Comparison of ENCODE assay signal across 9 cellular contexts in genomic region chr16:27318399-27319256, GRCh38. TPM values are rescaled to one million over a fixed set of nuclear protein-coding genes. Genes with fewer than 3 reads are reported as not detected.
A peak's percentile ranks its signal among the peaks of the same experiment; 100 is the strongest.
DNase-seq lines count a peak whose midpoint lies in the region; ATAC-seq, FAIRE-seq and TF ChIP-seq lines count a peak whose summit lies in the region.
"Had no signal": no experiment of that assay in that cellular context is flagged by ENCODE, and none has a peak within 500 bp of the region (broad histone marks: within the 10 kb centered on the region; RNA-seq: fewer than 3 reads in every experiment).

No MANE protein-coding gene starts in this region.

- no peak overlapping the region for H4K91ac ChIP-seq in H1 (replicated peaks; ENCODE audit: insufficient read length, low read length)

- no peak overlapping the region for H3K27ac ChIP-seq in H1 (ENCODE audit: low read depth, low read length)
- peak overlapping the region; percentile 48 for H3K27ac ChIP-seq in urinary bladder (ENCODE audit: low read depth)
- H3K27ac ChIP-seq: ovary had no signal

- H3K4me1 Mint-ChIP-seq in activated CD4-positive, alpha-beta T cell treated with anti-CD3 and anti-CD28 coated beads, Interleukin-2, amount 10 ng/mL, durations not matched to agents 24 days and 14 days: peaks cover 62% of the 10 kb centered on the region

- no peak overlapping the region for H2BK20ac ChIP-seq in H1 (ENCODE audit: low read length)

- H3K9ac ChIP-seq in H1 (replicated peaks in 1 of 4; ENCODE audit: extremely low read depth in 1 of 4, low read depth in 3 of 4, low read length in 3 of 4): no peak overlapping the region

- no peak for TF ChIP-seq EP300 in H1 (IDR thresholded peaks at IDR 0.05; ENCODE audit: borderline replicate concordance in 1 of 2, low read depth in 2 of 2, low read length in 2 of 2)

- no peak overlapping the region for H4K5ac ChIP-seq in H1 (ENCODE audit: insufficient read length, low read depth, low read length)

- H2AFZ ChIP-seq in H1 (ENCODE audit: low read length): no peak overlapping the region

- peaks cover 89% of the 10 kb centered on the region for H3K36me3 Mint-ChIP-seq in activated CD4-positive, alpha-beta T cell treated with anti-CD3 and anti-CD28 coated beads, Interleukin-2, amount 10 ng/mL, durations not matched to agents 24 days and 14 days (ENCODE audit: low read depth)

- peak overlapping the region; percentile 77; the same call in 1 of the 2 replicates for H2AK5ac ChIP-seq in H1 (ENCODE audit: low read depth, low read length)

- no peak for TF ChIP-seq RAD21 in H1 (IDR thresholded peaks at IDR 0.05 in 1 of 2, conservative IDR thresholded peaks at IDR 0.05 in 1 of 2; ENCODE audit: low read depth in 2 of 2, low read length in 2 of 2)

- no peak overlapping the region for H3K23ac ChIP-seq in H1 (ENCODE audit: insufficient read length)

- H3K4me2 ChIP-seq in H1 (ENCODE audit: insufficient read depth in 1 of 2, low read depth in 2 of 2, low read length in 2 of 2): peak overlapping the region in 1 of 2 experiments; percentile 20; a peak in 1 of 4 replicates

- TF ChIP-seq CTCF in H1 (IDR thresholded peaks at IDR 0.05; ENCODE audit: control extremely low read depth in 1 of 3, insufficient read depth in 1 of 3, low read depth in 1 of 3, low read length in 3 of 3): no peak

- H2BK5ac ChIP-seq in H1 (ENCODE audit: low read depth, low read length): peak overlapping the region; percentile 66

- no peak overlapping the region for H2BK12ac ChIP-seq in H1 (ENCODE audit: low read depth, low read length)

- H3K4me3 ChIP-seq in H1 (ENCODE audit: extremely low read depth in 1 of 4, insufficient read depth in 2 of 4, low read depth in 3 of 4, low read length in 4 of 4) (no peak overlapping the region), urinary bladder (ENCODE audit: low read depth, low read length) (no peak overlapping the region)
- H3K4me3 ChIP-seq: ovary had no signal

- ATAC-seq in HG02884 (IDR thresholded peaks at IDR 0.05; ENCODE audit: unreplicated experiment) (peak; percentile 46), GM19467 (IDR thresholded peaks at IDR 0.05; ENCODE audit: unreplicated experiment) (no peak)

- H3K27me3 Mint-ChIP-seq in activated CD4-positive, alpha-beta T cell treated with anti-CD3 and anti-CD28 coated beads, Interleukin-2, amount 10 ng/mL, durations not matched to agents 24 days and 14 days: no peaks in the 10 kb centered on the region

- 76% methylated on average over 18 of the region's 18 CpGs; no CpG with 5 or more reads in 1 of the 2 experiments for WGBS in H1 (ENCODE audit: extremely low coverage in 1 of 2, insufficient coverage in 1 of 2, insufficient read length in 1 of 2, insufficient replicate concordance in 2 of 2, low coverage in 1 of 2, low lambda C conversion rate in 2 of 2, missing lambda C conversion rate in 1 of 2), 2 experiments
- 41% methylated on average over 18 of the region's 18 CpGs for WGBS in urinary bladder

- peak; percentile 89 for DNase-seq in activated CD4-positive, alpha-beta T cell treated with anti-CD3 and anti-CD28 coated beads, Interleukin-2, amount 10 ng/mL, durations not matched to agents 24 days and 14 days
- DNase-seq in H1 (ENCODE audit: low read depth in 1 of 2, low spot score in 2 of 2) (no peak), non-pigmented ciliary epithelial cell (ENCODE audit: low read depth) (peak; percentile 60), superior temporal gyrus (ENCODE audit: extremely low spot score) (no peak), NCI-H2081 (lab: John Stamatoyannopoulos, UW) (no peak)

- peak overlapping the region; percentile 100 for H3K4me3 Mint-ChIP-seq in activated CD4-positive, alpha-beta T cell treated with anti-CD3 and anti-CD28 coated beads, Interleukin-2, amount 10 ng/mL, durations not matched to agents 24 days and 14 days

- H4K20me1 ChIP-seq in H1 (replicated peaks in 1 of 2; ENCODE audit: control insufficient read depth in 1 of 2, insufficient read depth in 2 of 2, low read length in 2 of 2): peaks cover 4 to 5% of the 10 kb centered on the region in 2 experiments

- no peak for TF ChIP-seq POLR2A in H1 (IDR thresholded peaks at IDR 0.05; ENCODE audit: control extremely low read depth in 1 of 2, low read depth in 2 of 2, low read length in 2 of 2)

- POLR2A ChIA-PET in H1 (lab: Charles Lee; ENCODE audit: partially characterized antibody): interaction anchor here (1.0 kb wide), 1 partner anchor 15 kb away, joined by 3 read pairs; no protein-coding TSS in a partner anchor

- H4K8ac ChIP-seq in H1 (ENCODE audit: extremely low read depth, insufficient read depth, low read length): no peak overlapping the region

- peaks cover 7% of the 10 kb centered on the region; the same call in 1 of the 2 replicates for H3K23me2 ChIP-seq in H1 (ENCODE audit: low read depth, low read length)

- no peak overlapping the region for H3K14ac ChIP-seq in H1 (ENCODE audit: insufficient read length)

- H3K4me1 ChIP-seq in H1 (replicated peaks in 1 of 4; ENCODE audit: control insufficient read depth in 3 of 4, insufficient read depth in 4 of 4, low read length in 3 of 4): peaks cover 8 to 16% (median 10%) of the 10 kb centered on the region in 4 experiments
- no peaks in the 10 kb centered on the region for H3K4me1 ChIP-seq in urinary bladder (ENCODE audit: insufficient read depth)

- FAIRE-seq in H1 (lab: Jason Lieb, UNC): no peak

- H3K9me3 ChIP-seq in H1 (ENCODE audit: insufficient read depth in 2 of 2, low read depth in 1 of 2, low read length in 1 of 2): no peaks in the 10 kb centered on the region
- H3K9me3 ChIP-seq: ovary had no signal

- no peak overlapping the region for H2BK120ac ChIP-seq in H1 (replicated peaks; ENCODE audit: low read depth, low read length)

- no peak overlapping the region for H2BK15ac ChIP-seq in H1 (ENCODE audit: low read length)

- peak overlapping the region; percentile 27 for H3K4ac ChIP-seq in H1 (replicated peaks; ENCODE audit: insufficient read length, low read depth, low read length)

- CTCF ChIA-PET in H1 (lab: Charles Lee; ENCODE audit: partially characterized antibody): interaction anchor here (1.1 to 3.9 kb wide), 5 partner anchors 12 to 84 kb away, joined by 3 to 22 read pairs (median 5); no protein-coding TSS in a partner anchor

- peaks cover 0 to 67% of the 10 kb centered on the region in 2 experiments; a peak in 3 of 4 replicates for H3K79me2 ChIP-seq in H1 (ENCODE audit: control insufficient read depth in 1 of 2, insufficient read depth in 2 of 2, low read length in 2 of 2)

- no peak overlapping the region for H3K18ac ChIP-seq in H1 (ENCODE audit: extremely low read depth, low read length)

- H3K27me3 ChIP-seq in H1 (replicated peaks in 1 of 4; ENCODE audit: control insufficient read depth in 3 of 4, extremely low read depth in 1 of 4, insufficient read depth in 3 of 4, low read length in 3 of 4): peaks cover 0 to 3% (median 2%) of the 10 kb centered on the region in 4 experiments; a peak in 2 of 7 replicates
- H3K27me3 ChIP-seq: ovary had no signal

- H3K56ac ChIP-seq in H1 (replicated peaks; ENCODE audit: insufficient read length, low read depth, low read length): no peak overlapping the region

- intact Hi-C loops in activated CD4-positive, alpha-beta T cell treated with anti-CD3 and anti-CD28 coated beads, Interleukin-2, amount 10 ng/mL, durations not matched to agents 24 days and 14 days (cut with micrococcal nuclease): loop anchor here (1.0 to 5.0 kb wide), 10 partner anchors 9 to 149 kb away; partner anchors contain the start of gene KDM8

- H3K79me1 ChIP-seq in H1 (ENCODE audit: low read depth, low read length): peaks cover 17% of the 10 kb centered on the region

- no peaks in the 10 kb centered on the region for H3K9me3 Mint-ChIP-seq in activated CD4-positive, alpha-beta T cell treated with anti-CD3 and anti-CD28 coated beads, Interleukin-2, amount 10 ng/mL, durations not matched to agents 24 days and 14 days

- H3K27ac Mint-ChIP-seq in activated CD4-positive, alpha-beta T cell treated with anti-CD3 and anti-CD28 coated beads, Interleukin-2, amount 10 ng/mL, durations not matched to agents 24 days and 14 days: peak overlapping the region; percentile 96

- H3K36me3 ChIP-seq in H1 (ENCODE audit: control insufficient read depth in 2 of 4, insufficient read depth in 4 of 4, low read length in 3 of 4): no peaks in the 10 kb centered on the region
- no peaks in the 10 kb centered on the region for H3K36me3 ChIP-seq in urinary bladder (ENCODE audit: insufficient read depth)
- H3K36me3 ChIP-seq: ovary had no signal

TF ChIP-seq in H1, 55 proteins besides CTCF, POLR2A, EP300 and RAD21 (continues in another document):
- TF ChIP-seq BRCA1 (IDR thresholded peaks at IDR 0.05; ENCODE audit: low read depth, low read length) (no peak), TAF7 (optimal IDR thresholded peaks at IDR 0.05; ENCODE audit: borderline replicate concordance, low read depth, low read length) (no peak), KDM1A (IDR thresholded peaks at IDR 0.05; ENCODE audit: borderline replicate concordance, low read length) (no peak), TEAD4 (IDR thresholded peaks at IDR 0.05; ENCODE audit: low read depth, low read length) (no peak)

RNA-seq across cellular contexts. Expression of gene IL4R, which starts 4.9 kb away (rescaled TPM):
- total RNA-seq in activated CD4-positive, alpha-beta T cell treated with anti-CD3 and anti-CD28 coated beads, Interleukin-2, amount 10 ng/mL, durations not matched to agents 24 days and 14 days: 345 and 375 TPM in 2 replicates
- total RNA-seq in H1 (2021; fragmentation: NEBNext Ultra II Directional; extraction: Animal tissue kit (Norgen Biotek cat#: 25700)): 29.4 and 32.7 TPM in 2 replicates
- polyA plus RNA-seq in H1 (2011; rRNA removed) (29.1 and 38.2 TPM in 2 replicates), urinary bladder (75.2 TPM)
- polyA plus RNA-seq in H1 (2011; cell fraction: cytosol; rRNA removed): 25.4 TPM
- polyA plus RNA-seq in H1 (2011; cell fraction: nucleus; rRNA removed): 31.2 TPM
- 22.5 to 25.9 TPM (median 24.5 TPM) in 4 replicates for polyA plus RNA-seq in H1 (2012, experiment 1 of 2)
- 21.4 TPM for polyA plus RNA-seq in H1 (2012, experiment 2 of 2)
- polyA plus RNA-seq in H1 (2013, experiment 1 of 2): 34.5 TPM
- polyA plus RNA-seq in H1 (2013, experiment 2 of 2): 34.4 TPM
- 26.9 and 37.0 TPM in 2 replicates for polyA minus RNA-seq in H1 (2011; rRNA and poly(A)+ RNA removed)
- polyA minus RNA-seq in H1 (2011; cell fraction: cytosol; rRNA and poly(A)+ RNA removed): 15.6 TPM
- 17.7 TPM for polyA minus RNA-seq in H1 (2011; cell fraction: nucleus; rRNA and poly(A)+ RNA removed)
- 26.2 TPM for total RNA-seq in urinary bladder

RNA-seq across cellular contexts. Expression of gene NSMCE1, which starts 50.1 kb away (rescaled TPM):
- total RNA-seq in activated CD4-positive, alpha-beta T cell treated with anti-CD3 and anti-CD28 coated beads, Interleukin-2, amount 10 ng/mL, durations not matched to agents 24 days and 14 days: 143 and 149 TPM in 2 replicates
- 16.6 and 18.4 TPM in 2 replicates for total RNA-seq in H1 (2021; fragmentation: NEBNext Ultra II Directional; extraction: Animal tissue kit (Norgen Biotek cat#: 25700))
- polyA plus RNA-seq in H1 (2011; rRNA removed) (8.1 and 8.7 TPM in 2 replicates), urinary bladder (76.3 TPM)
- 14.7 TPM for polyA plus RNA-seq in H1 (2011; cell fraction: cytosol; rRNA removed)
- polyA plus RNA-seq in H1 (2011; cell fraction: nucleus; rRNA removed): 7.4 TPM
- 20.7 to 29.4 TPM (median 24.4 TPM) in 4 replicates for polyA plus RNA-seq in H1 (2012, experiment 1 of 2)
- polyA plus RNA-seq in H1 (2012, experiment 2 of 2): 29.3 TPM
- 35.3 TPM for polyA plus RNA-seq in H1 (2013, experiment 1 of 2)
- 37.6 TPM for polyA plus RNA-seq in H1 (2013, experiment 2 of 2)
- polyA minus RNA-seq in H1 (2011; rRNA and poly(A)+ RNA removed): 6.5 and 28.8 TPM in 2 replicates
- 7.0 TPM for polyA minus RNA-seq in H1 (2011; cell fraction: cytosol; rRNA and poly(A)+ RNA removed)
- 3.3 TPM for polyA minus RNA-seq in H1 (2011; cell fraction: nucleus; rRNA and poly(A)+ RNA removed)
- 33.9 TPM for total RNA-seq in urinary bladder

Comparison
In these comparisons a context has a peak if more than half of its experiments do, and no peak if none do; other contexts are left out.
1. DNase-seq: peak in activated CD4-positive, alpha-beta T cell treated with anti-CD3 and anti-CD28 coated beads, Interleukin-2, amount 10 ng/mL, durations not matched to agents 24 days and 14 days (single experiment) and non-pigmented ciliary epithelial cell (single experiment); none in H1 (0 of 2), superior temporal gyrus (single experiment) and NCI-H2081 (0 of 2).
2. RNA of gene IL4R, which starts 4.9 kb away (total RNA-seq): 345 to 375 TPM in activated CD4-positive, alpha-beta T cell treated with anti-CD3 and anti-CD28 coated beads, Interleukin-2, amount 10 ng/mL, durations not matched to agents 24 days and 14 days; 29.4 to 32.7 TPM in H1 and 26.2 TPM in urinary bladder (single experiment); every median in the first group is over 10 times any median in the second.